ENCODE assay signal across 9 cellular contexts in the genomic region with DNA sequence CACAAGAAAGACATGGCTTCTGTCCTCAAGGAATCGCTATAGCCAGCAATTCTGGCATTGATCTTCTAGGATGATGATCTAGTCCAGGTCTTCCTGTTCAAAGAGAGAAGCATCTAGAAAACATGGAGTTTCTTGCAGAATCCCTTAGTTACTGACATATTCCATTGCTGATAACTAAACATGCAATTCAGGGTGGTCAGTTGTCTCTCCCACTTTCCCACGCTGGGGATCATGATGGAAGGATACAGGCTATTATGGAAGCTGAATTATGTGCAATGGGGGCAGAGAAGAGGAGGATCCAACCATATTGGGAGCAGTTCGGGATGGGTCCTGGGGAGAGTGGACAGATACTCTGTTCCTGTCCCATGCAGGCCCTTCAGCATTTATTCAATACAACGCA. TPM values are rescaled to one million over a fixed set of nuclear protein-coding genes. Genes with fewer than 3 reads are reported as not detected.
"Had no signal": no experiment of that assay in that cellular context is flagged by ENCODE, and none has a peak within 500 bp of the region (broad histone marks: within the 10 kb centered on the region; RNA-seq: fewer than 3 reads in every experiment).

No MANE protein-coding gene starts in this region.

- H3K4me3 ChIP-seq: GM23338, K562 had no signal

- H3K27ac Mint-ChIP-seq: GM23338, H9 had no signal

- H2AFZ ChIP-seq: GM23338 had no signal

- H3K27ac ChIP-seq: HL-60 had no signal

- H3K4me2 ChIP-seq: GM23338 had no signal

- DNase-seq: H9, HCEC 1CT, IMR-90, KG1 had no signal

- H3K4me3 Mint-ChIP-seq: GM23338, H9 had no signal

- ATAC-seq: GM23338, K562 had no signal

RNA-seq across cellular contexts. Expression of a gene that starts 9.8 kb away (rescaled TPM):
- total RNA-seq: H1, H9, HT1080, IMR-90, K562 had no signal
- polyA plus RNA-seq: H1, IMR-90 had no signal
